8 cellular contexts compared by ENCODE assay signal in genomic region chr10:11165591-11166543, GRCh38.
DNase-seq lines count a peak whose midpoint lies in the region; ATAC-seq, FAIRE-seq and TF ChIP-seq lines count a peak whose summit lies in the region.

No MANE protein-coding gene starts in this region.

- no peaks in the 10 kb centered on the region for H3K27me3 ChIP-seq in SJCRH30

- TF ChIP-seq POLR2A in GM12892 (IDR thresholded peaks at IDR 0.05; ENCODE audit: low read depth, low read length), result peak; percentile 54

- peak overlapping the region; percentile 75 for H3K27ac Mint-ChIP-seq in HFFc6

- DNase-seq in GM12892 (ENCODE audit: insufficient read length) (peak; percentile 61), HFFc6 (no peak), NAMALWA (ENCODE audit: low spot score) (peak; percentile 88), fibroblast of villous mesenchyme (ENCODE audit: low read depth) (no peak), omental fat pad (ENCODE audit: low spot score) (no peak), SJCRH30 (no peak), NCI-H1417 treated with DMSO at 0.1 percent for 48 hours (lab: John Stamatoyannopoulos, UW) (no peak)
- DNase-seq in activated T-cell treated with anti-CD3 and anti-CD28 coated beads, Interleukin-2, amount 50 U/mL, for 1 hour, result peak; percentile 71

- TF ChIP-seq CTCF in HFFc6 (IDR thresholded peaks at IDR 0.05) (peak; percentile 67), fibroblast of villous mesenchyme (IDR thresholded peaks at IDR 0.05; ENCODE audit: insufficient read depth, low read depth, low read length) (peak; percentile 27), omental fat pad (IDR thresholded peaks at IDR 0.05) (no peak)

- H3K4me3 Mint-ChIP-seq in HFFc6, result peak overlapping the region; percentile 90

- no peaks in the 10 kb centered on the region for H3K4me1 ChIP-seq in SJCRH30

- peak; percentile 49 for ATAC-seq in omental fat pad (ENCODE audit: low FRiP score)

- H3K36me3 ChIP-seq in SJCRH30, result peaks cover 22% of the 10 kb centered on the region

- H3K4me3 ChIP-seq in fibroblast of villous mesenchyme (ENCODE audit: low read depth, low read length), result no peak overlapping the region
- no peak overlapping the region for H3K4me3 ChIP-seq in SJCRH30

- H3K4me1 Mint-ChIP-seq in HFFc6 (ENCODE audit: low read depth), result peaks cover 19% of the 10 kb centered on the region

- peaks cover 3% of the 10 kb centered on the region; the same call in 1 of the 2 replicates for H3K9me3 ChIP-seq in SJCRH30 (replicated peaks)

- FAIRE-seq in GM12892 (lab: Jason Lieb, UNC), result peak; percentile 96

- peaks cover 7% of the 10 kb centered on the region for H3K27me3 Mint-ChIP-seq in HFFc6 (ENCODE audit: insufficient read depth)

- H3K27ac ChIP-seq in SJCRH30, result no peak overlapping the region

- peaks cover 10% of the 10 kb centered on the region; the same call in 1 of the 2 replicates for H3K36me3 Mint-ChIP-seq in HFFc6 (ENCODE audit: low read depth)

- H3K9me3 Mint-ChIP-seq in HFFc6, result peaks cover 18% of the 10 kb centered on the region

Comparison
In these comparisons a context has a peak if more than half of its experiments do, and no peak if none do; other contexts are left out.
1. DNase-seq: peak in GM12892 (single experiment), NAMALWA (single experiment) and activated T-cell treated with anti-CD3 and anti-CD28 coated beads, Interleukin-2, amount 50 U/mL, for 1 hour (single experiment); none in HFFc6 (single experiment), fibroblast of villous mesenchyme (single experiment), omental fat pad (single experiment), SJCRH30 (0 of 2) and NCI-H1417 treated with DMSO at 0.1 percent for 48 hours (single experiment).
2. CTCF ChIP-seq: peak in HFFc6 (single experiment) and fibroblast of villous mesenchyme (single experiment); none in omental fat pad (0 of 3).